ENCODE assay signal across 24 cellular contexts in the genomic region with DNA sequence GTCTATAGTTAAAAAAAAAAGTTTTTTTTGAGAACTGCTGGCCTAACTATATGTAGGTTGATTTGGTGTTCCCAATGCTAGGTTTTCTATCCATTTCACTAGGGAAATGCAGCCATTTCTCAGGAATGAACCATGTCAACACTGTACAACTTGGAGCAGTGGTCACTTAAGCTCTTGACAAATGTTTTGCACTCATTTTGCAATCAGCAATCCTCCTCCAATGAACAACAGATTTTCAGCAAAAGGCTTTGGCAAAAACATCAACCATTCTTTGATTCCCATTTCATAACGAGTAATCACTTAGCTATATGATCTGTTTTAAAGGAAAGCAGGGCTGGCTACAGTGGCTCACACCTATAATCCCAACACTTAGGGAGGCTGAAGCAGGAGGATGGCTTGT.
"Had no signal": no experiment of that assay in that cellular context is flagged by ENCODE, and none has a peak within 500 bp of the region (broad histone marks: within the 10 kb centered on the region; RNA-seq: fewer than 3 reads in every experiment).

No MANE protein-coding gene starts in this region.

- H3K4me3 Mint-ChIP-seq: activated CD4-positive, alpha-beta memory T cell treated with anti-CD3 and anti-CD28 coated beads, Interleukin-2, amount 10 ng/mL, durations not matched to agents 7 days and 5 days; activated CD4-positive, alpha-beta T cell treated with anti-CD3 and anti-CD28 coated beads, Interleukin-2, amount 10 ng/mL, durations not matched to agents 24 days and 14 days; activated naive CD4-positive, alpha-beta T cell treated with anti-CD3 and anti-CD28 coated beads for 36 hours; activated T-cell treated with anti-CD3 and anti-CD28 coated beads, Interleukin-2, amount 50 U/mL, for 72 hours; endodermal cell; naive thymus-derived CD4-positive, alpha-beta T cell; neural crest cell; stimulated activated naive B cell treated with anti-CD40 and anti-IgM and Interleukin-4, amounts not matched to agents 10 μg/mL and 1 μg/mL and 100 μg/mL, for 72 hours had no signal

- H3K27ac ChIP-seq: esophagus squamous epithelium, heart left ventricle, uterus, VCaP had no signal

- H3K27me3 Mint-ChIP-seq: activated CD4-positive, alpha-beta memory T cell treated with anti-CD3 and anti-CD28 coated beads, Interleukin-2, amount 10 ng/mL, durations not matched to agents 7 days and 5 days; activated CD4-positive, alpha-beta T cell treated with anti-CD3 and anti-CD28 coated beads, Interleukin-2, amount 10 ng/mL, durations not matched to agents 24 days and 14 days; naive thymus-derived CD4-positive, alpha-beta T cell; stimulated activated naive B cell treated with anti-CD40 and anti-IgM and Interleukin-4, amounts not matched to agents 10 μg/mL and 1 μg/mL and 100 μg/mL, for 72 hours had no signal

- H3K4me1 ChIP-seq: uterus had no signal

- H3K4me3 ChIP-seq: body of pancreas, cardiac muscle cell, esophagus squamous epithelium, heart left ventricle, transverse colon, uterus had no signal

- H3K4me1 Mint-ChIP-seq: neural crest cell had no signal

- H3K27ac Mint-ChIP-seq: activated CD4-positive, alpha-beta memory T cell treated with anti-CD3 and anti-CD28 coated beads, Interleukin-2, amount 10 ng/mL, durations not matched to agents 7 days and 5 days; activated CD4-positive, alpha-beta T cell treated with anti-CD3 and anti-CD28 coated beads, Interleukin-2, amount 10 ng/mL, durations not matched to agents 24 days and 14 days; activated naive CD4-positive, alpha-beta T cell treated with anti-CD3 and anti-CD28 coated beads for 36 hours; activated T-cell treated with anti-CD3 and anti-CD28 coated beads, Interleukin-2, amount 50 U/mL, for 72 hours; naive thymus-derived CD4-positive, alpha-beta T cell had no signal

- H3K9me3 ChIP-seq: body of pancreas, esophagus squamous epithelium, transverse colon, uterus had no signal

- H3K27me3 ChIP-seq: body of pancreas, cardiac muscle cell, esophagus squamous epithelium, heart left ventricle, transverse colon, uterus had no signal

- H3K36me3 ChIP-seq: cardiac muscle cell, esophagus squamous epithelium, heart left ventricle, transverse colon, uterus had no signal

- DNase-seq: activated CD4-positive, alpha-beta memory T cell treated with anti-CD3 and anti-CD28 coated beads, Interleukin-2, amount 10 ng/mL, durations not matched to agents 7 days and 5 days; activated CD4-positive, alpha-beta T cell treated with anti-CD3 and anti-CD28 coated beads, Interleukin-2, amount 10 ng/mL, durations not matched to agents 24 days and 14 days; activated effector memory CD4-positive, alpha-beta T cell treated with Interleukin-2 at 50 U/mL for 16 hours; activated naive CD4-positive, alpha-beta T cell treated with anti-CD3 and anti-CD28 coated beads for 36 hours; activated T-cell treated with anti-CD3 and anti-CD28 coated beads, Interleukin-2, amount 50 U/mL, for 72 hours; anterior cingulate cortex; body of pancreas; cortex of kidney; endodermal cell; esophagus squamous epithelium; heart left ventricle; mesenchymal stem cell; naive thymus-derived CD4-positive, alpha-beta T cell; occipital lobe; stimulated activated CD4-positive, alpha-beta T cell treated with anti-CD3 and anti-CD28 coated beads, Interleukin-2, amount 100 ng/mL, for 48 hours; stimulated activated CD8-positive, alpha-beta memory T cell treated with anti-CD3 and anti-CD28 coated beads, Interleukin-4, amount 100 ng/mL, for 48 hours; stimulated activated naive B cell treated with anti-CD40 and anti-IgM and Interleukin-4, amounts not matched to agents 10 μg/mL and 1 μg/mL and 100 μg/mL, for 72 hours; transverse colon; uterus had no signal

- H3K9me3 Mint-ChIP-seq: activated CD4-positive, alpha-beta memory T cell treated with anti-CD3 and anti-CD28 coated beads, Interleukin-2, amount 10 ng/mL, durations not matched to agents 7 days and 5 days; activated CD4-positive, alpha-beta T cell treated with anti-CD3 and anti-CD28 coated beads, Interleukin-2, amount 10 ng/mL, durations not matched to agents 24 days and 14 days; activated naive CD4-positive, alpha-beta T cell treated with anti-CD3 and anti-CD28 coated beads for 36 hours; activated T-cell treated with anti-CD3 and anti-CD28 coated beads, Interleukin-2, amount 50 U/mL, for 72 hours; naive thymus-derived CD4-positive, alpha-beta T cell; neural crest cell had no signal

- ATAC-seq: activated CD4-positive, CD25-positive, alpha-beta regulatory T cell treated with anti-CD3 and anti-CD28 coated beads, Interleukin-2, amount 50 U/mL, for 24 hours; activated T-cell treated with anti-CD3 and anti-CD28 coated beads, Interleukin-2, amount 50 U/mL, for 72 hours; body of pancreas; naive thymus-derived CD4-positive, alpha-beta T cell; sciatic nerve; stimulated activated naive B cell treated with anti-CD40 and anti-IgM and Interleukin-4, amounts not matched to agents 10 μg/mL and 1 μg/mL and 100 μg/mL, for 72 hours had no signal
